ENCODE assay signal across 7 cellular contexts in genomic region chr18:75860166-75860565, GRCh38.
"Had no signal": no experiment of that assay in that cellular context is flagged by ENCODE, and none has a peak within 500 bp of the region (broad histone marks: within the 10 kb centered on the region; RNA-seq: fewer than 3 reads in every experiment).

No MANE protein-coding gene starts in this region.

- H3K36me3 Mint-ChIP-seq: IgD-negative memory B cell had no signal

- FAIRE-seq: HepG2, HTR-8/SVneo, K562 had no signal

- H3K4me3 Mint-ChIP-seq: IgD-negative memory B cell had no signal

- H3K4me3 ChIP-seq: K562 had no signal

- DNase-seq: IMR-90, KBM-7, KG1 had no signal

- H3K27ac Mint-ChIP-seq: IgD-negative memory B cell had no signal

- H3K4me1 Mint-ChIP-seq: IgD-negative memory B cell had no signal
